In the genomic region with DNA sequence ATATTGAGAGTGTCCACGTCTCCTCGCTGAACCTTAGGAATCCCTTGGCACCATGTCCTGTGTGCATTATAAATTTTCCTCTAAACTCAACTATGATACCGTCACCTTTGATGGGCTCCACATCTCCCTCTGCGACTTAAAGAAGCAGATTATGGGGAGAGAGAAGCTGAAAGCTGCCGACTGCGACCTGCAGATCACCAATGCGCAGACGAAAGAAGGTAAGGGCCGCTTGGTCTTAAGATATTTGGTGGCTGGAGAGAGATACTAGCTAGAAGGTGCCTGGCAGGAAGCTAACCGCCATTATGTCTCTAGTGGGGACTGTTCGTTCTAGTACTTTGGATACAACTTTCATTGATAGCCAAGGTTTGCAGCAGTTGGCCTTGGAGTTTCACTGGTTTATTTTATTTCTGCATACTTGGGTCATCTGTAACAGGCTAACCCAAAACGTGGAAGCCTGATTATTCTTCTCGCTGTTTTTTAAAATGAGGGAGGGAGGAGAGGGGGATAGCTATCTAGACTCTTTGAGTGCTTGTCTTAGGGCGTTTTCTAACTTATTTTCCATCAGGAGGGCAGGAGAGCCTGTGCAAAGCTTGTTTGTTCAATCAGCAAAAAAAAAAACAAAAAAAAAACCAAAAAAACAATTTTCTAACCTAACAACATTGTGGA, we compare ENCODE assay signal across 8 cellular contexts. TPM values are rescaled to one million over a fixed set of nuclear protein-coding genes. Genes with fewer than 3 reads are reported as not detected.
DNase-seq lines count a peak whose midpoint lies in the region; ATAC-seq and TF ChIP-seq lines count a peak whose summit lies in the region.

No MANE protein-coding gene starts in this region.

- H3K4me3 ChIP-seq in Karpas-422 (ENCODE audit: low read length) (peak overlapping the region; percentile 97), rectal smooth muscle tissue (ENCODE audit: low read length) (peak overlapping the region; percentile 94)

- H2AFZ ChIP-seq in Karpas-422 (ENCODE audit: low read length) = no peak overlapping the region

- peak; percentile 10 for ATAC-seq in activated CD8-positive, alpha-beta T cell treated with anti-CD3 and anti-CD28 coated beads for 36 hours
- ATAC-seq in HG03025 (IDR thresholded peaks at IDR 0.05; ENCODE audit: low FRiP score, unreplicated experiment) = no peak
- ATAC-seq in GM21786 (IDR thresholded peaks at IDR 0.05; ENCODE audit: unreplicated experiment) = no peak
- ATAC-seq in HG02938 (IDR thresholded peaks at IDR 0.05; ENCODE audit: unreplicated experiment) = no peak

- H3K9ac ChIP-seq in Karpas-422 (ENCODE audit: low read length) (peak overlapping the region; percentile 99), rectal smooth muscle tissue (ENCODE audit: low read length) (peak overlapping the region; percentile 88)

- CTCF ChIA-PET in activated CD8-positive, alpha-beta T cell treated with anti-CD3 and anti-CD28 coated beads for 36 hours (lab: Charles Lee) = interaction anchor here (1.6 kb wide), 1 partner anchor 16 kb away, joined by 5 read pairs; no protein-coding TSS in a partner anchor

- H3K9me2 ChIP-seq in Karpas-422 (replicated peaks; ENCODE audit: insufficient read depth, low read length) = no peaks in the 10 kb centered on the region

- H3K27me3 Mint-ChIP-seq in activated CD8-positive, alpha-beta T cell treated with anti-CD3 and anti-CD28 coated beads for 36 hours = no peaks in the 10 kb centered on the region

- peak overlapping the region; percentile 86 for H3K4me3 Mint-ChIP-seq in activated CD8-positive, alpha-beta T cell treated with anti-CD3 and anti-CD28 coated beads for 36 hours

- no peak for TF ChIP-seq CTCF in activated CD8-positive, alpha-beta T cell treated with anti-CD3 and anti-CD28 coated beads for 36 hours (IDR thresholded peaks at IDR 0.05)

- H3K9me3 Mint-ChIP-seq in activated CD8-positive, alpha-beta T cell treated with anti-CD3 and anti-CD28 coated beads for 36 hours = no peaks in the 10 kb centered on the region

- H3K4me1 ChIP-seq in Karpas-422 (ENCODE audit: low read length) = peaks cover 41% of the 10 kb centered on the region
- peaks cover 31% of the 10 kb centered on the region for H3K4me1 ChIP-seq in rectal smooth muscle tissue (ENCODE audit: control insufficient read depth, insufficient read depth, low read length)

- H3K9me3 ChIP-seq in Karpas-422 (ENCODE audit: low read length) = no peaks in the 10 kb centered on the region

- peak overlapping the region; percentile 95 for H3K4me2 ChIP-seq in Karpas-422 (ENCODE audit: low read depth, low read length, poor library complexity, severe bottlenecking)

- H3K27me3 ChIP-seq in Karpas-422 (ENCODE audit: low read length) = no peaks in the 10 kb centered on the region
- H3K27me3 ChIP-seq in rectal smooth muscle tissue (ENCODE audit: control insufficient read depth, insufficient read depth, low read length) = no peaks in the 10 kb centered on the region

- POLR2A ChIA-PET in activated CD8-positive, alpha-beta T cell treated with anti-CD3 and anti-CD28 coated beads for 36 hours (lab: Charles Lee) = interaction anchor here (1.3 to 1.9 kb wide), 4 partner anchors 9 to 718 kb away, joined by 3 to 7 read pairs (median 5); partner anchors contain the start of gene TNRC6A

- DNase-seq in EL (peak; percentile 45), Karpas-422 (peak; percentile 63), glomerular visceral epithelial cell (ENCODE audit: extremely low spot score) (peak; percentile 14)
- DNase-seq in activated CD8-positive, alpha-beta T cell treated with anti-CD3 and anti-CD28 coated beads for 36 hours = peak; percentile 37

- H3K36me3 ChIP-seq in Karpas-422 (ENCODE audit: insufficient read depth, low read length) (peaks cover 35% of the 10 kb centered on the region), rectal smooth muscle tissue (ENCODE audit: control insufficient read depth, insufficient read depth, low read length) (no peaks in the 10 kb centered on the region)

- H3K27ac ChIP-seq in Karpas-422 (ENCODE audit: low read length) (peak overlapping the region; percentile 80), rectal smooth muscle tissue (ENCODE audit: low read depth, low read length) (peak overlapping the region; percentile 100)

- H3K4me1 Mint-ChIP-seq in activated CD8-positive, alpha-beta T cell treated with anti-CD3 and anti-CD28 coated beads for 36 hours (ENCODE audit: low read depth) = peaks cover 43% of the 10 kb centered on the region

- H3K36me3 Mint-ChIP-seq in activated CD8-positive, alpha-beta T cell treated with anti-CD3 and anti-CD28 coated beads for 36 hours (ENCODE audit: low read depth) = peaks cover 44% of the 10 kb centered on the region

- H4K20me1 ChIP-seq in Karpas-422 (ENCODE audit: insufficient read depth, low read depth, low read length) = peaks cover 56% of the 10 kb centered on the region

- intact Hi-C loops in activated CD8-positive, alpha-beta T cell treated with anti-CD3 and anti-CD28 coated beads for 36 hours (cut with micrococcal nuclease) = no loop called here

- H3K27ac Mint-ChIP-seq in activated CD8-positive, alpha-beta T cell treated with anti-CD3 and anti-CD28 coated beads for 36 hours = peak overlapping the region; percentile 93

- H3K79me2 ChIP-seq in Karpas-422 (ENCODE audit: low read length) = peaks cover 64% of the 10 kb centered on the region

RNA-seq across cellular contexts. Expression of gene RBBP6, which starts 1.3 kb away (rescaled TPM):
- total RNA-seq in Karpas-422 (2014; rRNA removed; shearing (Covaris generic); ENCODE audit: low replicate concordance) = 25.7 and 45.5 TPM in 2 replicates
- total RNA-seq in activated CD8-positive, alpha-beta T cell treated with anti-CD3 and anti-CD28 coated beads for 36 hours = 10 to 100 TPM; 71.6 to 74.8 TPM
